ENCODE assay signal across 9 cellular contexts in the genomic region with DNA sequence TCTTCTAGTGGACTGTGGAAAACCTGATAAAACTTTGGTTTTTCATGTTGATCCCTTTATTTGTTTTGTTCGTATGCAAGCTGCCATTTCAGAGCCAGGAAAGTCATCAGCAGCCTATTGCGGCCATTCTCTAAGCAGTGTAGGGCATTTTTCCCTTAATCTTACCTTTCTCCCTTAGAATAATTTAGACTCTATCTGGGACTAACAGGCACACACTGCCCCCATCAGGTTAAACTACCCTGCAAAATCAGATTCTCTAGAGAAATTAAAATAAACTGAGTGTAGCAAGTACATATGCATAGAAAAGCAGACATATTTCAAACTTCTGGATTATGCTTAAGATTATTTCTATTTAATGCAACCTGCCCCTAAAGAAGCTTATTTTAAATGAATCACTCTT.
DNase-seq lines count a peak whose midpoint lies in the region; ATAC-seq, FAIRE-seq and TF ChIP-seq lines count a peak whose summit lies in the region.
"Had no signal": no experiment of that assay in that cellular context is flagged by ENCODE, and none has a peak within 500 bp of the region (broad histone marks: within the 10 kb centered on the region; RNA-seq: fewer than 3 reads in every experiment).

No MANE protein-coding gene starts in this region.

- POLR2A ChIA-PET in GM12878 (lab: Charles Lee) (no interaction called here), HepG2 (lab: Yijun Ruan, JAX) (no interaction called here)

- H3K4me2 ChIP-seq in GM12878 (ENCODE audit: control insufficient read depth, insufficient read depth): no peak overlapping the region
- H3K4me2 ChIP-seq in HepG2 (ENCODE audit: low read depth, low read length): no peak overlapping the region

- no peak for TF ChIP-seq EP300 in GM12878 (IDR thresholded peaks at IDR 0.05; ENCODE audit: borderline replicate concordance in 1 of 2, control insufficient read depth in 1 of 2, low read depth in 2 of 2, low read length in 2 of 2)
- no peak for TF ChIP-seq EP300 in HepG2 (IDR thresholded peaks at IDR 0.05; ENCODE audit: low read depth in 2 of 2, low read length in 2 of 2)
- no peak for TF ChIP-seq EP300 in HepG2 (CRISPR knock-in tag; IDR thresholded peaks at IDR 0.05; ENCODE audit: borderline replicate concordance)

- no peak overlapping the region for H2AFZ ChIP-seq in GM12878 (ENCODE audit: control insufficient read depth, low read depth, low read length)
- no peak overlapping the region for H2AFZ ChIP-seq in HepG2 (ENCODE audit: low read length)

- no peak overlapping the region for H3K27ac ChIP-seq in GM12878 (ENCODE audit: control insufficient read depth, insufficient read depth)
- H3K27ac ChIP-seq in HepG2 (ENCODE audit: extremely low read length, insufficient read depth, low read length): no peak overlapping the region
- H3K27ac ChIP-seq: epithelial cell of prostate had no signal

- TF ChIP-seq CTCF in NB4 (IDR thresholded peaks at IDR 0.05; ENCODE audit: low read depth, low read length): peak; percentile 40
- peak; percentile 25 to 35 (median 31); a peak in 3 of 6 replicates for TF ChIP-seq CTCF in GM12878 (IDR thresholded peaks at IDR 0.05 in 2 of 3, conservative IDR thresholded peaks at IDR 0.05 in 1 of 3; ENCODE audit: control insufficient read depth in 2 of 3, extremely low read depth in 1 of 3, insufficient read depth in 1 of 3, low read depth in 3 of 3, low read length in 3 of 3)
- peak; percentile 54 for TF ChIP-seq CTCF in HepG2 (CRISPR knock-in tag; IDR thresholded peaks at IDR 0.05)

- no peaks in the 10 kb centered on the region for H3K4me1 ChIP-seq in GM12878 (ENCODE audit: control insufficient read depth, insufficient read depth, low read length)
- no peaks in the 10 kb centered on the region for H3K4me1 ChIP-seq in HepG2 (ENCODE audit: insufficient read depth, low read length)

- no peak for FAIRE-seq in GM12878 (lab: Jason Lieb, UNC)
- FAIRE-seq in HepG2 (lab: Jason Lieb, UNC): no peak

- ATAC-seq in GM12878 (no peak), HepG2 (peak; percentile 52)

- 55% methylated on average over 2 of the region's 2 CpGs for WGBS in GM12878 (ENCODE audit: insufficient coverage, insufficient replicate concordance, low lambda C conversion rate, missing lambda C conversion rate)
- 14% methylated on average over 2 of the region's 2 CpGs for WGBS in HepG2 (ENCODE audit: low lambda C conversion rate)

- peak; percentile 45 for DNase-seq in DMS 273 treated with DMSO at 0.1 percent for 48 hours (lab: John Stamatoyannopoulos, UW)
- DNase-seq in NB4 (ENCODE audit: low read depth): peak; percentile 45
- no peak for DNase-seq in GM12878 (ENCODE audit: low read depth, low spot score)
- peak; percentile 11 for DNase-seq in HepG2 (ENCODE audit: low spot score)
- DNase-seq in ureter (ENCODE audit: low spot score): no peak
- no peak for DNase-seq in HPDE6-E6E7 (ENCODE audit: extremely low spot score)
- DNase-seq in COLO829 (ENCODE audit: low spot score): no peak
- DNase-seq in stimulated activated CD4-positive, alpha-beta T cell treated with anti-CD3 and anti-CD28 coated beads, Interleukin-12 subunit alpha, Interleukin-12 subunit beta, amount 100 ng/mL, for 4 hours: no peak

- H3K36me3 ChIP-seq in GM12878 (ENCODE audit: control insufficient read depth in 2 of 2, insufficient read depth in 2 of 2, low read length in 1 of 2): no peaks in the 10 kb centered on the region
- no peaks in the 10 kb centered on the region for H3K36me3 ChIP-seq in HepG2 (replicated peaks in 1 of 2; ENCODE audit: control insufficient read depth in 1 of 2, insufficient read depth in 2 of 2, low read length in 2 of 2)

- SMC1A ChIA-PET in GM12878 (lab: Charles Lee; ENCODE audit: uncharacterized antibody, unreplicated experiment): interaction anchor here (0.9 to 1.4 kb wide), 6 partner anchors 27 to 318 kb away, joined by 3 to 4 read pairs (median 3); no protein-coding TSS in a partner anchor

- peak; percentile 42; the same call in 1 of the 2 replicates for TF ChIP-seq RAD21 in GM12878 (IDR thresholded peaks at IDR 0.05; ENCODE audit: insufficient read depth, low read depth, low read length)
- TF ChIP-seq RAD21 in HepG2 (CRISPR knock-in tag; IDR thresholded peaks at IDR 0.05): no peak

- intact Hi-C loops in GM12878 (cut with micrococcal nuclease; ENCODE audit: unreplicated experiment): loop anchor here (5.0 kb wide), 2 partner anchors 117 to 637 kb away; no protein-coding TSS in a partner anchor
- intact Hi-C loops in HepG2 (cut with micrococcal nuclease; ENCODE audit: unreplicated experiment): loop anchor here (1.0 to 10.0 kb wide), 3 partner anchors 119 to 638 kb away; no protein-coding TSS in a partner anchor

- H3K27me3 ChIP-seq in GM12878 (replicated peaks in 1 of 2; ENCODE audit: control insufficient read depth in 2 of 2, insufficient read depth in 2 of 2, low read length in 1 of 2) (no peaks in the 10 kb centered on the region), HepG2 (ENCODE audit: control insufficient read depth in 1 of 2, insufficient read depth in 2 of 2, low read length in 2 of 2) (no peaks in the 10 kb centered on the region; a peak in 1 of 5 replicates)

- RAD21 ChIA-PET in GM12878 (lab: Charles Lee; ENCODE audit: unreplicated experiment): interaction anchor here (1.3 to 1.9 kb wide), 2 partner anchors 118 to 318 kb away, joined by 5 to 6 read pairs; no protein-coding TSS in a partner anchor

- H3K79me2 ChIP-seq in GM12878 (ENCODE audit: control insufficient read depth, insufficient read depth, low read length) (no peaks in the 10 kb centered on the region), HepG2 (ENCODE audit: insufficient read depth, low read length) (no peaks in the 10 kb centered on the region)

- TF ChIP-seq POLR2A in NB4 (IDR thresholded peaks at IDR 0.05; ENCODE audit: extremely low read depth, insufficient read length) (no peak), GM12878 (IDR thresholded peaks at IDR 0.05; ENCODE audit: low read depth, low read length) (no peak), HepG2 (IDR thresholded peaks at IDR 0.05; ENCODE audit: insufficient read depth in 1 of 2, low read depth in 2 of 2, low read length in 2 of 2) (no peak)

- in situ Hi-C loops in GM12878 (cut with MboI): loop anchor here (10.0 kb wide), 1 partner anchor 1359 kb away; no protein-coding TSS in a partner anchor
- in situ Hi-C loops in HepG2 (cut with HindIII; ENCODE audit: extremely low pct_ligation_motif_present, low pct_unique_long_range_greater_than_20kb): no loop called here

- no peak overlapping the region for H3K9ac ChIP-seq in GM12878 (ENCODE audit: control insufficient read depth, insufficient read depth, low read length)
- H3K9ac ChIP-seq in HepG2 (ENCODE audit: insufficient read depth, low read depth, low read length): no peak overlapping the region

- CTCF ChIA-PET in GM12878 (lab: Yijun Ruan, JAX): interaction anchor here (0.7 to 1.9 kb wide), 9 partner anchors 15 to 323 kb away, joined by 3 to 11 read pairs (median 3); no protein-coding TSS in a partner anchor
- CTCF ChIA-PET in HepG2 (lab: Yijun Ruan, JAX; ENCODE audit: low intra/inter-chr PET ratio, low total read pairs): interaction anchor here (1.6 to 1.7 kb wide), 2 partner anchors 119 to 638 kb away, joined by 6 to 7 read pairs; no protein-coding TSS in a partner anchor

- H3K4me3 ChIP-seq in NB4 (ENCODE audit: low read depth, low read length) (no peak overlapping the region), GM12878 (no peak overlapping the region), HepG2 (replicated peaks in 1 of 3; ENCODE audit: insufficient read depth in 1 of 3, low read depth in 2 of 3, low read length in 3 of 3) (no peak overlapping the region)

- H3K9me3 ChIP-seq in GM12878 (replicated peaks; ENCODE audit: control insufficient read depth, insufficient read depth, low read length) (no peaks in the 10 kb centered on the region), HepG2 (ENCODE audit: low read length) (no peaks in the 10 kb centered on the region)

- BruUV-seq in GM12878 (replicated peaks; lab: Mats Ljungman, UMichigan) (no TSS peak), HepG2 (replicated peaks; lab: Mats Ljungman, UMichigan) (no TSS peak)

- H4K20me1 ChIP-seq in GM12878 (ENCODE audit: control insufficient read depth, insufficient read depth): no peaks in the 10 kb centered on the region
- no peaks in the 10 kb centered on the region for H4K20me1 ChIP-seq in HepG2 (ENCODE audit: insufficient read depth, low read length)

TF ChIP-seq in GM12878, 131 proteins besides CTCF, POLR2A, EP300 and RAD21 (continues in another document):
- TF ChIP-seq CBFB (IDR thresholded peaks at IDR 0.05; ENCODE audit: low read depth): no peak
- no peak for TF ChIP-seq POLR2AphosphoS5 (IDR thresholded peaks at IDR 0.05; ENCODE audit: low read length)
- no peak for TF ChIP-seq NKRF (conservative IDR thresholded peaks at IDR 0.05)

TF ChIP-seq in HepG2, 621 proteins besides CTCF, POLR2A, EP300 and RAD21:
- TF ChIP-seq STAG1 (CRISPR knock-in tag; IDR thresholded peaks at IDR 0.05): peak; percentile 73
- 0 out of 2 replicates have a peak, but pooled peaks have one; percentile 7 for TF ChIP-seq SMC3 (IDR thresholded peaks at IDR 0.05; ENCODE audit: low read length)
- no peak for TF ChIP-seq TIGD3 (CRISPR knock-in tag; IDR thresholded peaks at IDR 0.05; ENCODE audit: borderline replicate concordance)
- TF ChIP-seq ZNF552 (CRISPR knock-in tag; IDR thresholded peaks at IDR 0.05; ENCODE audit: borderline replicate concordance): no peak

Comparison
In these comparisons a context has a peak if more than half of its experiments do, and no peak if none do; other contexts are left out.
1. DNase-seq: peak in DMS 273 treated with DMSO at 0.1 percent for 48 hours (single experiment), NB4 (single experiment) and HepG2 (single experiment); none in GM12878 (single experiment), ureter (single experiment), HPDE6-E6E7 (single experiment), COLO829 (single experiment) and stimulated activated CD4-positive, alpha-beta T cell treated with anti-CD3 and anti-CD28 coated beads, Interleukin-12 subunit alpha, Interleukin-12 subunit beta, amount 100 ng/mL, for 4 hours (single experiment).
2. Peak in every context shown above with its lines, with median percentiles within 50 percentile points of each other: CTCF ChIP-seq.